ENCODE assay signal across 14 cellular contexts in the genomic region with DNA sequence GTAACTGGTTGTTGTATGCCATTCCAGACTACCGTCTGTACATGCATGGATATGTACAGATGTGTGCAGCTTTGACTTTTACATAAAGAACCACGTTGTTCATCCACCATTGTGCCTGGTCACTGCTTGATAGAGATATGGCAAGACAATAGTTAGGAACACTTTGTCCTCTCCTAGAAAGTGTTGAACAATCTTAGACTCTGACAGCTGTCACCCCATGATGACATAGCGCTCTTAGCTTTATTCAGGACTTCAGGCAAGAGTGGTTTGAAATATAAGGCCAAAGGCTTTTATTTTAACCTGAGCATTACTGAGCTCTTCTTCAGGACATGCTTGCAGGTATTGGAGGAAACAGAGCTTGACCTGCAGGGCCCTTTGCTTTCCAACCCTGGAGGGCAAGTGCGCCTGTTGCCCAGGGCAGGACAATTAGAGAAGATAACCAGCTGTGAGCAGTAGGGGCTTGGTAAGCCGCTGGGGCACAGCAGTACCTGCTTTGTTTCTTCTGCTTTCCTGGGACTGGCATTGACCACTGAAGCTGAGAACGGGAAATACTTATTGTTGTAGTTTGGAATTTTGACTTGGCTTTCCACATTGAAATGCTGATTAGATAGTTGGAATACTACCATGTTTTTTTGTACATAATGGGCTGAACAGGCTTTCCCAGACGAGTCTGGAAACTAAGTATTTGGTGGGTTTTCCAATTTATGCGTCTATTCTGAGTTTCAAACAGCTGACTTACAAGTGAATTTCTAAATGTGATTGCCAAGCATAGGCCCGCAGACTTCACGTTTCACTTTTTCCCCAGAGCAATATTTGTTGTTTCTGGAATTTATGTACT. TPM values are rescaled to one million over a fixed set of nuclear protein-coding genes. Genes with fewer than 3 reads are reported as not detected.
DNase-seq lines count a peak whose midpoint lies in the region; ATAC-seq, FAIRE-seq and TF ChIP-seq lines count a peak whose summit lies in the region.
"Had no signal": no experiment of that assay in that cellular context is flagged by ENCODE, and none has a peak within 500 bp of the region (broad histone marks: within the 10 kb centered on the region; RNA-seq: fewer than 3 reads in every experiment).

No MANE protein-coding gene starts in this region.

- H3K9ac ChIP-seq in colonic mucosa (ENCODE audit: low read depth in 2 of 2, low read length in 2 of 2) (peak overlapping the region in 1 of 2 donors; percentile 72), HepG2 (ENCODE audit: insufficient read depth, low read depth, low read length) (peak overlapping the region; percentile 36)
- H3K9ac ChIP-seq: GM23248 had no signal

- no peak for TF ChIP-seq EP300 in HepG2 (IDR thresholded peaks at IDR 0.05; ENCODE audit: low read depth in 2 of 2, low read length in 2 of 2)
- TF ChIP-seq EP300 in HepG2 (CRISPR knock-in tag; IDR thresholded peaks at IDR 0.05; ENCODE audit: borderline replicate concordance) = no peak

- H3K4me2 ChIP-seq in HepG2 (ENCODE audit: low read depth, low read length) = peak overlapping the region; percentile 36

- BruUV-seq in HepG2 (replicated peaks; lab: Mats Ljungman, UMichigan) = no TSS peak

- WGBS in HepG2 (ENCODE audit: low lambda C conversion rate) = 92% methylated on average over 10 of the region's 10 CpGs

- no peaks in the 10 kb centered on the region for H3K9me3 ChIP-seq in colonic mucosa
- no peaks in the 10 kb centered on the region for H3K9me3 ChIP-seq in HepG2 (ENCODE audit: low read length)
- H3K9me3 ChIP-seq in thoracic aorta = no peaks in the 10 kb centered on the region

- H3K79me2 ChIP-seq in HepG2 (ENCODE audit: insufficient read depth, low read length) = peaks cover 3% of the 10 kb centered on the region

- no peak overlapping the region for H2AFZ ChIP-seq in HepG2 (ENCODE audit: low read length)
- H2AFZ ChIP-seq: GM23248 had no signal

- no peak for TF ChIP-seq RAD21 in HepG2 (CRISPR knock-in tag; IDR thresholded peaks at IDR 0.05)

- peak overlapping the region; percentile 10 for H3K27ac ChIP-seq in colonic mucosa
- peak overlapping the region; percentile 53 for H3K27ac ChIP-seq in HepG2 (ENCODE audit: extremely low read length, insufficient read depth, low read length)
- H3K27ac ChIP-seq in thoracic aorta = peak overlapping the region; percentile 74 to 81
- H3K27ac ChIP-seq: GM23248 had no signal

- in situ Hi-C loops in HepG2 (cut with HindIII; ENCODE audit: extremely low pct_ligation_motif_present, low pct_unique_long_range_greater_than_20kb) = no loop called here

- H3K36me3 ChIP-seq in colonic mucosa = no peaks in the 10 kb centered on the region
- peaks cover 4 to 8% of the 10 kb centered on the region in 2 experiments; a peak in 4 of 5 replicates for H3K36me3 ChIP-seq in HepG2 (replicated peaks in 1 of 2; ENCODE audit: control insufficient read depth in 1 of 2, insufficient read depth in 2 of 2, low read length in 2 of 2)
- peaks cover 4% of the 10 kb centered on the region for H3K36me3 ChIP-seq in thoracic aorta

- H3K27me3 ChIP-seq in colonic mucosa (no peaks in the 10 kb centered on the region), HepG2 (ENCODE audit: control insufficient read depth in 1 of 2, insufficient read depth in 2 of 2, low read length in 2 of 2) (no peaks in the 10 kb centered on the region), thoracic aorta (replicated peaks; ENCODE audit: insufficient read depth) (no peaks in the 10 kb centered on the region)

- no peak for FAIRE-seq in HepG2 (lab: Jason Lieb, UNC)
- FAIRE-seq: frontal cortex had no signal

- POLR2A ChIA-PET in HepG2 (lab: Yijun Ruan, JAX) = interaction anchor here (1.0 kb wide), 1 partner anchor 11 kb away, joined by 3 read pairs; no protein-coding TSS in a partner anchor

- peak; percentile 59 for DNase-seq in NCI-H146 (lab: John Stamatoyannopoulos, UW)
- no peak for DNase-seq in colonic mucosa
- DNase-seq in HepG2 (ENCODE audit: low spot score) = no peak
- DNase-seq in thoracic aorta (ENCODE audit: low spot score) = no peak
- no peak for DNase-seq in iPS-NIHi11 (ENCODE audit: low spot score)
- DNase-seq in SKM-1 (lab: John Stamatoyannopoulos, UW; ENCODE audit: unreplicated experiment) = no peak
- no peak for DNase-seq in activated gamma-delta T cell treated with Interleukin-2 at 50 U/mL for 16 hours
- DNase-seq: activated CD8-positive, alpha-beta memory T cell treated with anti-CD3 and anti-CD28 coated beads, Interleukin-2, amount 10 ng/mL, durations not matched to agents 7 days and 5 days; activated naive CD8-positive, alpha-beta T cell treated with anti-CD3 and anti-CD28 coated beads, Interleukin-2, amount 50 U/mL, for 24 hours; GF-D8; GM23248; NCI-H2171 treated with DMSO at 0.1 percent for 48 hours had no signal

- TF ChIP-seq CTCF in colonic mucosa (IDR thresholded peaks at IDR 0.05) = no peak
- no peak for TF ChIP-seq CTCF in HepG2 (CRISPR knock-in tag; IDR thresholded peaks at IDR 0.05)
- no peak for TF ChIP-seq CTCF in thoracic aorta (IDR thresholded peaks at IDR 0.05)

- no peaks in the 10 kb centered on the region for H4K20me1 ChIP-seq in HepG2 (ENCODE audit: insufficient read depth, low read length)

- CTCF ChIA-PET in HepG2 (lab: Yijun Ruan, JAX; ENCODE audit: low intra/inter-chr PET ratio, low total read pairs) = no interaction called here

- H3K4me1 ChIP-seq in colonic mucosa (peaks cover 2% of the 10 kb centered on the region), HepG2 (ENCODE audit: insufficient read depth, low read length) (peaks cover 34% of the 10 kb centered on the region), thoracic aorta (ENCODE audit: control insufficient read depth in 1 of 2, low read depth in 2 of 2) (peaks cover 19 to 42% of the 10 kb centered on the region in 2 donors)

- H3K4me3 ChIP-seq in colonic mucosa (no peak overlapping the region), HepG2 (replicated peaks in 1 of 3; ENCODE audit: insufficient read depth in 1 of 3, low read depth in 2 of 3, low read length in 3 of 3) (no peak overlapping the region), thoracic aorta (peak overlapping the region; percentile 28)
- H3K4me3 ChIP-seq: GM23248, skin epidermis had no signal

- no peak for ATAC-seq in HepG2
- no peak for ATAC-seq in thoracic aorta (ENCODE audit: insufficient number of reproducible peaks, low FRiP score, low read depth)
- ATAC-seq: activated CD8-positive, alpha-beta memory T cell treated with anti-CD3 and anti-CD28 coated beads, Interleukin-2, amount 10 ng/mL, durations not matched to agents 7 days and 5 days; activated naive CD8-positive, alpha-beta T cell treated with anti-CD3 and anti-CD28 coated beads, Interleukin-2, amount 50 U/mL, for 24 hours had no signal

- intact Hi-C loops in colonic mucosa (cut with DNase I) (no loop called here), HepG2 (cut with micrococcal nuclease; ENCODE audit: unreplicated experiment) (no loop called here)

- no peak for TF ChIP-seq POLR2A in HepG2 (IDR thresholded peaks at IDR 0.05; ENCODE audit: insufficient read depth in 1 of 2, low read depth in 2 of 2, low read length in 2 of 2)

RNA-seq across cellular contexts. Expression of gene GARRE1, which starts 51.1 kb away (rescaled TPM):
- 10 to 100 TPM; 13.0 to 26.7 TPM for total RNA-seq in colonic mucosa
- 8.0 and 8.2 TPM in 2 replicates for total RNA-seq in HepG2 (2016; rRNA removed; fragmentation: Illumina TruSeq; extraction: Trizol)
- 2.1 and 3.3 TPM in 2 replicates for total RNA-seq in HepG2 (2016; cell fraction: cytosol; rRNA removed; fragmentation: Illumina TruSeq; extraction: Trizol; ENCODE audit: low read depth)
- total RNA-seq in HepG2 (2016; cell fraction: insoluble cytoplasmic fraction; rRNA removed; fragmentation: Illumina TruSeq; extraction: Trizol) = 8.1 and 8.3 TPM in 2 replicates
- 3.8 and 4.8 TPM in 2 replicates for total RNA-seq in HepG2 (2016; cell fraction: membrane; rRNA removed; fragmentation: Illumina TruSeq; extraction: Trizol)
- 6.5 and 7.9 TPM in 2 replicates for total RNA-seq in HepG2 (2016; cell fraction: nucleus; rRNA removed; fragmentation: Illumina TruSeq; extraction: Trizol)
- 11.7 and 11.8 TPM in 2 replicates for polyA plus RNA-seq in HepG2 (2011; rRNA removed)
- 8.4 and 9.7 TPM in 2 replicates for polyA plus RNA-seq in HepG2 (2011; cell fraction: cytosol; rRNA removed)
- 15.3 and 16.2 TPM in 2 replicates for polyA plus RNA-seq in HepG2 (2011; cell fraction: nucleus; rRNA removed)
- polyA plus RNA-seq in HepG2 (2012) = 8.7 and 13.7 TPM in 2 replicates
- 0.29 and 0.33 TPM in 2 replicates for polyA plus RNA-seq in HepG2 (2016; cell fraction: cytosol; fragmentation: Illumina TruSeq; extraction: Trizol; ENCODE audit: low read depth)
- 4.5 and 5.5 TPM in 2 replicates for polyA plus RNA-seq in HepG2 (2016; cell fraction: insoluble cytoplasmic fraction; fragmentation: Illumina TruSeq; extraction: Trizol; ENCODE audit: low read depth)
- polyA plus RNA-seq in HepG2 (2016; cell fraction: membrane; fragmentation: Illumina TruSeq; extraction: Trizol; ENCODE audit: low read depth) = 0.94 and 1.1 TPM in 2 replicates
- polyA plus RNA-seq in HepG2 (2016; cell fraction: nucleus; fragmentation: Illumina TruSeq; extraction: Trizol; ENCODE audit: insufficient read depth, low read depth) = 11.6 and 15.6 TPM in 2 replicates
- polyA minus RNA-seq in HepG2 (2011; rRNA and poly(A)+ RNA removed; ENCODE audit: low replicate concordance) = 9.7 and 21.6 TPM in 2 replicates
- polyA minus RNA-seq in HepG2 (2011; cell fraction: cytosol; rRNA and poly(A)+ RNA removed) = 7.6 and 8.8 TPM in 2 replicates
- 13.0 and 16.4 TPM in 2 replicates for polyA minus RNA-seq in HepG2 (2011; cell fraction: nucleus; rRNA and poly(A)+ RNA removed)
- 10 to 100 TPM; 31.4 to 37.5 TPM for total RNA-seq in thoracic aorta

RNA-seq across cellular contexts. Expression of gene GPI, which starts 59.6 kb away (rescaled TPM):
- total RNA-seq in colonic mucosa (100 to 1,000 TPM; 470 to 592 TPM), HepG2 (2016; rRNA removed; fragmentation: Illumina TruSeq; extraction: Trizol) (167 and 207 TPM in 2 replicates), thoracic aorta (100 to 1,000 TPM; 112 to 207 TPM)
- total RNA-seq in HepG2 (2016; cell fraction: cytosol; rRNA removed; fragmentation: Illumina TruSeq; extraction: Trizol; ENCODE audit: low read depth) = 57.7 and 63.3 TPM in 2 replicates
- 170 and 179 TPM in 2 replicates for total RNA-seq in HepG2 (2016; cell fraction: insoluble cytoplasmic fraction; rRNA removed; fragmentation: Illumina TruSeq; extraction: Trizol)
- 117 and 119 TPM in 2 replicates for total RNA-seq in HepG2 (2016; cell fraction: membrane; rRNA removed; fragmentation: Illumina TruSeq; extraction: Trizol)
- 102 and 114 TPM in 2 replicates for total RNA-seq in HepG2 (2016; cell fraction: nucleus; rRNA removed; fragmentation: Illumina TruSeq; extraction: Trizol)
- 115 and 147 TPM in 2 replicates for polyA plus RNA-seq in HepG2 (2011; rRNA removed)
- polyA plus RNA-seq in HepG2 (2011; cell fraction: cytosol; rRNA removed) = 137 and 170 TPM in 2 replicates
- polyA plus RNA-seq in HepG2 (2011; cell fraction: nucleus; rRNA removed) = 307 and 407 TPM in 2 replicates
- polyA plus RNA-seq in HepG2 (2012) = 311 and 360 TPM in 2 replicates
- 97.4 and 105 TPM in 2 replicates for polyA plus RNA-seq in HepG2 (2016; cell fraction: cytosol; fragmentation: Illumina TruSeq; extraction: Trizol; ENCODE audit: low read depth)
- 183 and 254 TPM in 2 replicates for polyA plus RNA-seq in HepG2 (2016; cell fraction: insoluble cytoplasmic fraction; fragmentation: Illumina TruSeq; extraction: Trizol; ENCODE audit: low read depth)
- polyA plus RNA-seq in HepG2 (2016; cell fraction: membrane; fragmentation: Illumina TruSeq; extraction: Trizol; ENCODE audit: low read depth) = 113 and 126 TPM in 2 replicates
- 173 and 188 TPM in 2 replicates for polyA plus RNA-seq in HepG2 (2016; cell fraction: nucleus; fragmentation: Illumina TruSeq; extraction: Trizol; ENCODE audit: insufficient read depth, low read depth)
- polyA minus RNA-seq in HepG2 (2011; rRNA and poly(A)+ RNA removed; ENCODE audit: low replicate concordance) = 301 and 307 TPM in 2 replicates
- 278 and 286 TPM in 2 replicates for polyA minus RNA-seq in HepG2 (2011; cell fraction: cytosol; rRNA and poly(A)+ RNA removed)
- 125 and 126 TPM in 2 replicates for polyA minus RNA-seq in HepG2 (2011; cell fraction: nucleus; rRNA and poly(A)+ RNA removed)

Comparison
In these comparisons a context has a peak if more than half of its experiments do, and no peak if none do; other contexts are left out.
1. H3K27ac ChIP-seq: peak in every context shown above with its lines; median percentile 78 in thoracic aorta; 53 in HepG2; 10 in colonic mucosa.